In genomic region chr5:38468202-38468656, GRCh38 we compare ENCODE assay signal across 10 cellular contexts.
DNase-seq lines count a peak whose midpoint lies in the region; ATAC-seq and TF ChIP-seq lines count a peak whose summit lies in the region.
"Had no signal": no experiment of that assay in that cellular context is flagged by ENCODE, and none has a peak within 500 bp of the region (broad histone marks: within the 10 kb centered on the region; RNA-seq: fewer than 3 reads in every experiment).

No MANE protein-coding gene starts in this region.

- peak overlapping the region; percentile 49 for H3K4me2 ChIP-seq in HCT116 (ENCODE audit: low read length)

- intact Hi-C loops in HCT116 (cut with micrococcal nuclease) (no loop called here), stomach (cut with DNase I; ENCODE audit: low total_unique reads) (no loop called here)

- POLR2A ChIA-PET in HCT116 (lab: Charles Lee): interaction anchor here (1.0 kb wide), 1 partner anchor 12 kb away, joined by 3 read pairs; no protein-coding TSS in a partner anchor

- H3K9me3 ChIP-seq in HCT116 (ENCODE audit: control insufficient read depth in 1 of 2, insufficient read depth in 1 of 2, low read depth in 1 of 2, low read length in 2 of 2): no peaks in the 10 kb centered on the region
- H3K9me3 ChIP-seq in stomach: no peaks in the 10 kb centered on the region

- H3K27me3 ChIP-seq in HCT116 (ENCODE audit: insufficient read depth, low read length) (no peaks in the 10 kb centered on the region), stomach (peaks cover 0 to 6% (median 0%) of the 10 kb centered on the region in 3 donors)

- H3K9me2 ChIP-seq in HCT116 (ENCODE audit: insufficient read depth): no peaks in the 10 kb centered on the region

- no peak overlapping the region for H2AFZ ChIP-seq in HCT116 (ENCODE audit: low read depth, low read length, poor library complexity, severe bottlenecking)

- H3K4me1 ChIP-seq in HCT116 (ENCODE audit: control insufficient read depth in 1 of 2, insufficient read depth in 2 of 2, low read length in 2 of 2): peaks cover 19 to 57% of the 10 kb centered on the region in 2 experiments
- peaks cover 27 to 66% (median 47%) of the 10 kb centered on the region in 4 donors for H3K4me1 ChIP-seq in stomach

- no peak for TF ChIP-seq EP300 in stomach (IDR thresholded peaks at IDR 0.05)

- ATAC-seq in HCT116: peak; percentile 30; the same call in 1 of the 2 replicates
- ATAC-seq in GM21360 (IDR thresholded peaks at IDR 0.05; ENCODE audit: unreplicated experiment): no peak
- ATAC-seq in HG03045 (IDR thresholded peaks at IDR 0.05; ENCODE audit: unreplicated experiment): no peak

- no peak overlapping the region for H3K9ac ChIP-seq in HCT116 (ENCODE audit: low read length)

- TF ChIP-seq CTCF in HCT116 (IDR thresholded peaks at IDR 0.05 in 2 of 3, conservative IDR thresholded peaks at IDR 0.05 in 1 of 3; ENCODE audit: borderline replicate concordance in 1 of 3, insufficient read depth in 1 of 3, low read depth in 2 of 3, low read length in 2 of 3) (no peak), stomach (IDR thresholded peaks at IDR 0.05) (no peak)

- CTCF ChIA-PET in HCT116 (lab: Charles Lee): interaction anchor here (0.8 to 2.5 kb wide), 3 partner anchors 23 to 85 kb away, joined by 3 to 9 read pairs (median 3); no protein-coding TSS in a partner anchor

- H3K36me3 ChIP-seq in HCT116 (ENCODE audit: control insufficient read depth in 1 of 2, insufficient read depth in 2 of 2, low read length in 2 of 2) (no peaks in the 10 kb centered on the region), stomach (no peaks in the 10 kb centered on the region)

- TF ChIP-seq POLR2A in HCT116 (IDR thresholded peaks at IDR 0.05; ENCODE audit: borderline replicate concordance, extremely low read depth, insufficient read depth, insufficient read length) (no peak), stomach (IDR thresholded peaks at IDR 0.05) (no peak)

- H3K27ac ChIP-seq in HCT116 (ENCODE audit: low read depth, low read length) (no peak overlapping the region), stomach (peak overlapping the region in 4 of 5 donors; percentile 78 to 87 (median 84))

- no peak for TF ChIP-seq RAD21 in HCT116 (IDR thresholded peaks at IDR 0.05; ENCODE audit: low read depth)

- H3K4me3 ChIP-seq in HCT116 (replicated peaks in 1 of 2; ENCODE audit: low read depth in 1 of 2, low read length in 2 of 2): no peak overlapping the region
- no peak overlapping the region for H3K4me3 ChIP-seq in stomach

- no TSS peak for BruUV-seq in HCT116 (replicated peaks; lab: Mats Ljungman, UMichigan)

- RAD21 ChIA-PET in HCT116 (lab: Charles Lee; ENCODE audit: low non-redundant PET in 1 of 2, low total read pairs in 2 of 2, uncharacterized antibody in 2 of 2, unreplicated experiment in 2 of 2): no interaction called here

- WGBS in stomach, 5 donors: 68 to 88% (median 83%) methylated on average over 10 to 11 of the region's 11 CpGs

- peak; percentile 16 for DNase-seq in HCT116 (ENCODE audit: low read depth, low spot score)
- peak; percentile 33 for DNase-seq in brain pericyte (ENCODE audit: low read depth, low spot score)
- peak; percentile 91 for DNase-seq in kidney tubule cell (ENCODE audit: low spot score)
- DNase-seq in stomach: no peak
- no peak for DNase-seq in COR-L47 (lab: John Stamatoyannopoulos, UW)
- DNase-seq in MV-4-11 (lab: John Stamatoyannopoulos, UW): no peak
- DNase-seq: NCI-H1417; stimulated activated CD4-positive, alpha-beta T cell treated with anti-CD3 and anti-CD28 coated beads, Interleukin-12 subunit alpha, Interleukin-12 subunit beta, amount 100 ng/mL, for 4 hours had no signal

- H4K20me1 ChIP-seq in HCT116 (ENCODE audit: insufficient read depth): no peaks in the 10 kb centered on the region

- H3K79me2 ChIP-seq in HCT116 (ENCODE audit: insufficient read depth, low read length): no peaks in the 10 kb centered on the region

TF ChIP-seq in HCT116, 20 proteins besides CTCF, POLR2A, EP300 and RAD21:
- TF ChIP-seq ZFX (IDR thresholded peaks at IDR 0.05) (no peak), EZH2 (IDR thresholded peaks at IDR 0.05) (no peak), JUND (IDR thresholded peaks at IDR 0.05) (peak; percentile 15; the same call in 1 of the 2 replicates), EGR1 (IDR thresholded peaks at IDR 0.05; ENCODE audit: low read depth) (no peak), SP1 (IDR thresholded peaks at IDR 0.05; ENCODE audit: low read depth) (0 out of 2 replicates have a peak, but pooled peaks have one; percentile 13), ZNF274 (IDR thresholded peaks at IDR 0.05; ENCODE audit: low read depth, low read length) (no peak), ZBTB33 (IDR thresholded peaks at IDR 0.05; ENCODE audit: extremely low read depth, insufficient replicate concordance, low read length) (no peak), CEBPB (IDR thresholded peaks at IDR 0.05; ENCODE audit: low read depth) (no peak), YY1 (IDR thresholded peaks at IDR 0.05; ENCODE audit: extremely low read depth, insufficient replicate concordance, low read depth, low read length) (no peak), MAX (IDR thresholded peaks at IDR 0.05) (no peak), SIN3A (IDR thresholded peaks at IDR 0.05; ENCODE audit: low read depth) (no peak), CBX3 (IDR thresholded peaks at IDR 0.05; ENCODE audit: low read depth) (no peak), REST (IDR thresholded peaks at IDR 0.05; ENCODE audit: low read depth) (no peak), EZH2phosphoT487 (IDR thresholded peaks at IDR 0.05; ENCODE audit: borderline replicate concordance) (no peak), ATF3 (IDR thresholded peaks at IDR 0.05) (no peak), SRF (IDR thresholded peaks at IDR 0.05; ENCODE audit: low read depth) (no peak), ELF1 (IDR thresholded peaks at IDR 0.05; ENCODE audit: borderline replicate concordance, low read depth) (no peak), POLR2AphosphoS5 (IDR thresholded peaks at IDR 0.05; ENCODE audit: low read depth, low read length) (no peak), TCF7L2 (IDR thresholded peaks at IDR 0.05; ENCODE audit: borderline replicate concordance, extremely low read depth, insufficient read depth, insufficient read length) (no peak), FOSL1 (IDR thresholded peaks at IDR 0.05; ENCODE audit: low read depth) (peak; percentile 40; the same call in 1 of the 2 replicates)

Comparison
In these comparisons a context has a peak if more than half of its experiments do, and no peak if none do; other contexts are left out.
1. DNase-seq: peak in HCT116 (single experiment), brain pericyte (single experiment) and kidney tubule cell (single experiment); none in stomach (single experiment), COR-L47 (single experiment) and MV-4-11 (single experiment).